25 cellular contexts compared by ENCODE assay signal in genomic region chr7:133699390-133699789, GRCh38.
"Had no signal": no experiment of that assay in that cellular context is flagged by ENCODE, and none has a peak within 500 bp of the region (broad histone marks: within the 10 kb centered on the region; RNA-seq: fewer than 3 reads in every experiment).

No MANE protein-coding gene starts in this region.

- H3K4me3 Mint-ChIP-seq: activated T-helper 1 cell treated with anti-CD3 and anti-CD28 coated beads, Interleukin-12 subunit alpha, Interleukin-12 subunit beta, Interleukin-2, Interleukin-4 antibody, amounts not matched to agents 30 ng/mL and 10 ng/mL and 1 ng/mL, durations not matched to agents 14 hours and 24 hours and 36 hours; dendritic cell treated with granulocyte-macrophage colony-stimulating factor and Interleukin-4, amounts not matched to agents 40 ng/mL and 50 ng/mL, for 4 days; stimulated activated naive CD8-positive, alpha-beta T cell treated with anti-CD3 and anti-CD28 coated beads, Interleukin-15, amount 100 ng/mL, for 72 hours had no signal

- H3K27ac ChIP-seq: adrenal gland, cardiac muscle cell, gastroesophageal sphincter, heart right ventricle, left ventricle myocardium inferior, neutrophil, pancreas, right lobe of liver, suprapubic skin, upper lobe of left lung, WERI-Rb-1 had no signal

- H3K4me1 ChIP-seq: adrenal gland, gastroesophageal sphincter, left ventricle myocardium inferior, pancreas, right lobe of liver, suprapubic skin had no signal

- ATAC-seq: activated naive CD4-positive, alpha-beta T cell treated with anti-CD3 and anti-CD28 coated beads, Interleukin-2, amount 50 U/mL, for 72 hours; esophagus mucosa; gastroesophageal sphincter; heart right ventricle; mucosa of descending colon; pancreas; right lobe of liver; stimulated activated naive CD8-positive, alpha-beta T cell treated with anti-CD3 and anti-CD28 coated beads, Interleukin-15, amount 100 ng/mL, for 72 hours had no signal

- H3K4me3 ChIP-seq: adrenal gland, cardiac muscle cell, gastroesophageal sphincter, heart right ventricle, left ventricle myocardium inferior, mucosa of descending colon, pancreas, right lobe of liver, smooth muscle cell, suprapubic skin, upper lobe of left lung had no signal

- H3K27me3 ChIP-seq: adrenal gland, cardiac muscle cell, gastroesophageal sphincter, heart right ventricle, neutrophil, pancreas, right lobe of liver, suprapubic skin, upper lobe of left lung had no signal

- H3K27ac Mint-ChIP-seq: activated naive CD4-positive, alpha-beta T cell treated with anti-CD3 and anti-CD28 coated beads, Interleukin-2, amount 50 U/mL, for 72 hours; activated T-helper 1 cell treated with anti-CD3 and anti-CD28 coated beads, Interleukin-12 subunit alpha, Interleukin-12 subunit beta, Interleukin-2, Interleukin-4 antibody, amounts not matched to agents 30 ng/mL and 10 ng/mL and 1 ng/mL, durations not matched to agents 14 hours and 24 hours and 36 hours; dendritic cell treated with granulocyte-macrophage colony-stimulating factor and Interleukin-4, amounts not matched to agents 40 ng/mL and 50 ng/mL, for 4 days; stimulated activated naive CD8-positive, alpha-beta T cell treated with anti-CD3 and anti-CD28 coated beads, Interleukin-15, amount 100 ng/mL, for 72 hours had no signal

- DNase-seq: activated CD4-positive, alpha-beta T cell treated with anti-CD3 and anti-CD28 coated beads, Interleukin-2, amount 50 U/mL, for 4 hours; activated gamma-delta T cell treated with Interleukin-2 at 50 U/mL for 16 hours; activated T-cell treated with anti-CD3 and anti-CD28 coated beads for 4 hours; adrenal gland; effector CD8-positive, alpha-beta T cell; heart right ventricle; kidney glomerular epithelial cell; left ventricle myocardium inferior; mucosa of descending colon; pancreas; right lobe of liver; stimulated activated CD4-positive, alpha-beta T cell treated with anti-CD3 and anti-CD28 coated beads, Interleukin-4, amount 100 ng/mL, for 1 hour; stimulated activated naive CD8-positive, alpha-beta T cell treated with anti-CD3 and anti-CD28 coated beads, Interleukin-15, amount 100 ng/mL, for 72 hours; upper lobe of left lung; WERI-Rb-1 had no signal

- H3K36me3 ChIP-seq: adrenal gland, cardiac muscle cell, gastroesophageal sphincter, heart right ventricle, left ventricle myocardium inferior, neutrophil, pancreas, right lobe of liver, suprapubic skin, upper lobe of left lung, WERI-Rb-1 had no signal

- H3K9me3 ChIP-seq: adrenal gland, gastroesophageal sphincter, heart right ventricle, left ventricle myocardium inferior, mucosa of descending colon, neutrophil, pancreas, right lobe of liver, suprapubic skin, upper lobe of left lung had no signal

- H3K27me3 Mint-ChIP-seq: dendritic cell treated with granulocyte-macrophage colony-stimulating factor and Interleukin-4, amounts not matched to agents 40 ng/mL and 50 ng/mL, for 4 days; naive thymus-derived CD8-positive, alpha-beta T cell; stimulated activated naive CD8-positive, alpha-beta T cell treated with anti-CD3 and anti-CD28 coated beads, Interleukin-15, amount 100 ng/mL, for 72 hours had no signal

- H3K9me3 Mint-ChIP-seq: activated naive CD4-positive, alpha-beta T cell treated with anti-CD3 and anti-CD28 coated beads, Interleukin-2, amount 50 U/mL, for 72 hours; activated T-helper 1 cell treated with anti-CD3 and anti-CD28 coated beads, Interleukin-12 subunit alpha, Interleukin-12 subunit beta, Interleukin-2, Interleukin-4 antibody, amounts not matched to agents 30 ng/mL and 10 ng/mL and 1 ng/mL, durations not matched to agents 14 hours and 24 hours and 36 hours; dendritic cell treated with granulocyte-macrophage colony-stimulating factor and Interleukin-4, amounts not matched to agents 40 ng/mL and 50 ng/mL, for 4 days; naive thymus-derived CD8-positive, alpha-beta T cell; stimulated activated naive CD8-positive, alpha-beta T cell treated with anti-CD3 and anti-CD28 coated beads, Interleukin-15, amount 100 ng/mL, for 72 hours had no signal
